In genomic region chr11:36375348-36376314, GRCh38 we compare ENCODE assay signal across 10 cellular contexts.
DNase-seq lines count a peak whose midpoint lies in the region; ATAC-seq and TF ChIP-seq lines count a peak whose summit lies in the region.
"Had no signal": no experiment of that assay in that cellular context is flagged by ENCODE, and none has a peak within 500 bp of the region (broad histone marks: within the 10 kb centered on the region; RNA-seq: fewer than 3 reads in every experiment).

No MANE protein-coding gene starts in this region.

- no peak overlapping the region for H3K27ac Mint-ChIP-seq in activated naive CD4-positive, alpha-beta T cell treated with anti-CD3 and anti-CD28 coated beads, Interleukin-2, amount 50 U/mL, for 24 hours
- H3K27ac Mint-ChIP-seq in mesothelial cell of epicardium: no peak overlapping the region

- 34% methylated on average over 18 of the region's 18 CpGs for WGBS in urinary bladder

- peak overlapping the region; percentile 61 to 66 (median 65) for H3K4me3 ChIP-seq in breast epithelium
- peak overlapping the region; percentile 59 for H3K4me3 ChIP-seq in urinary bladder (ENCODE audit: low read depth, low read length)

- no peak for DNase-seq in activated naive CD4-positive, alpha-beta T cell (lab: John Stamatoyannopoulos, UW)
- DNase-seq in breast epithelium (ENCODE audit: low spot score in 2 of 2) (no peak), mesothelial cell of epicardium (ENCODE audit: low spot score in 2 of 2, unreplicated experiment in 2 of 2) (no peak), HT-29 (ENCODE audit: low spot score) (no peak), NCI-H526 (lab: John Stamatoyannopoulos, UW) (no peak)
- DNase-seq: DMS79 treated with DMSO at 0.1 percent for 48 hours had no signal

- H3K4me1 Mint-ChIP-seq in activated naive CD4-positive, alpha-beta T cell treated with anti-CD3 and anti-CD28 coated beads, Interleukin-2, amount 50 U/mL, for 24 hours: peaks cover 12% of the 10 kb centered on the region
- H3K4me1 Mint-ChIP-seq in mesothelial cell of epicardium: peaks cover 28% of the 10 kb centered on the region

- intact Hi-C loops in breast epithelium (cut with DNase I; ENCODE audit: low total_unique reads): no loop called here

- H3K27me3 Mint-ChIP-seq in activated naive CD4-positive, alpha-beta T cell treated with anti-CD3 and anti-CD28 coated beads, Interleukin-2, amount 50 U/mL, for 24 hours: peaks cover 31% of the 10 kb centered on the region
- peaks cover 31% of the 10 kb centered on the region for H3K27me3 Mint-ChIP-seq in mesothelial cell of epicardium (ENCODE audit: low read depth)

- H3K4me1 ChIP-seq in breast epithelium (no peaks in the 10 kb centered on the region), urinary bladder (ENCODE audit: insufficient read depth) (no peaks in the 10 kb centered on the region)

- no peak for ATAC-seq in HG02840 (IDR thresholded peaks at IDR 0.05; ENCODE audit: low FRiP score, unreplicated experiment)

- no peaks in the 10 kb centered on the region for H3K36me3 Mint-ChIP-seq in activated naive CD4-positive, alpha-beta T cell treated with anti-CD3 and anti-CD28 coated beads, Interleukin-2, amount 50 U/mL, for 24 hours
- H3K36me3 Mint-ChIP-seq in mesothelial cell of epicardium: no peaks in the 10 kb centered on the region

- TF ChIP-seq CTCF in breast epithelium (IDR thresholded peaks at IDR 0.05): no peak
- TF ChIP-seq CTCF in mesothelial cell of epicardium (IDR thresholded peaks at IDR 0.05; ENCODE audit: unreplicated experiment): no peak

- H3K9me3 ChIP-seq in breast epithelium: no peaks in the 10 kb centered on the region
- H3K9me3 ChIP-seq: mucosa of descending colon had no signal

- H3K4me3 Mint-ChIP-seq in activated naive CD4-positive, alpha-beta T cell treated with anti-CD3 and anti-CD28 coated beads, Interleukin-2, amount 50 U/mL, for 24 hours: peak overlapping the region; percentile 57
- H3K4me3 Mint-ChIP-seq in mesothelial cell of epicardium: peak overlapping the region; percentile 84

- no peaks in the 10 kb centered on the region for H3K9me3 Mint-ChIP-seq in activated naive CD4-positive, alpha-beta T cell treated with anti-CD3 and anti-CD28 coated beads, Interleukin-2, amount 50 U/mL, for 24 hours
- no peaks in the 10 kb centered on the region for H3K9me3 Mint-ChIP-seq in mesothelial cell of epicardium

- peaks cover 0 to 12% of the 10 kb centered on the region in 2 donors for H3K27me3 ChIP-seq in breast epithelium

- H3K27ac ChIP-seq in breast epithelium: no peak overlapping the region
- H3K27ac ChIP-seq in urinary bladder (ENCODE audit: low read depth): no peak overlapping the region

- H3K36me3 ChIP-seq in breast epithelium (no peaks in the 10 kb centered on the region), urinary bladder (ENCODE audit: insufficient read depth) (no peaks in the 10 kb centered on the region)

- no peak for TF ChIP-seq POLR2A in breast epithelium (IDR thresholded peaks at IDR 0.05)
